Comparison of ENCODE assay signal across 16 cellular contexts in the genomic region with DNA sequence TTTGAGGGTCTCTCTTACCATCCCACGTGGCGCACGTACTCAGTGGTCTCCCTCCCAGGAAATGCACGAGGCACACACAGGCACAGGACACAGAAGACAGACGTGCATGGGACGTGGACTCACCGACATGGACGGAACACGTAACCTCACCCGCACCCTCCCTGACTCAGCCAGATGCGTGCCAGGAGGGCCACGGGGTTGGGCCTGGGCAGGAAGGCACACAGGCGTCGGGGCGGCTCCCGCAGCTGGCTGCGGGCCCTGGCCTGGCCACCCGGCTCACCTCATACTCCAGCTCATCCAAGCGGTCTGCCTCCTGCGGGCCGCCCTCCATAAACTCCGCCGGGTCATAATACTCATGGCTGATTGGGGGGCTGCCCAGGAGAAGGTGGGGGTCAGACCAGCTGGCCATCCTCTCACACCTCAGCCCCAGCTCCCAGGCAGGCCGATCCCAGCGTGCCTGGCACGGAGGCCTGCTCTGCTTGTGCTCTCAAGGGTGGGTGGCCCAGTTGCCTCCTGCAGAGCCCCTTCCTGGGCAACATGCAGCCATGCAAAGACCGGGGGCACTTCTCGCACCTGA. TPM values are rescaled to one million over a fixed set of nuclear protein-coding genes. Genes with fewer than 3 reads are reported as not detected.
DNase-seq lines count a peak whose midpoint lies in the region; ATAC-seq, FAIRE-seq and TF ChIP-seq lines count a peak whose summit lies in the region.
"Had no signal": no experiment of that assay in that cellular context is flagged by ENCODE, and none has a peak within 500 bp of the region (broad histone marks: within the 10 kb centered on the region; RNA-seq: fewer than 3 reads in every experiment).

No MANE protein-coding gene starts in this region.

- TF ChIP-seq EP300 in HepG2 (IDR thresholded peaks at IDR 0.05; ENCODE audit: low read depth in 2 of 2, low read length in 2 of 2) (no peak), HepG2 (CRISPR knock-in tag; IDR thresholded peaks at IDR 0.05; ENCODE audit: borderline replicate concordance) (no peak)

- no TSS peak for BruUV-seq in HepG2 (replicated peaks; lab: Mats Ljungman, UMichigan)

- no peak for FAIRE-seq in HepG2 (lab: Jason Lieb, UNC)
- FAIRE-seq: GM19239, H1 had no signal

- no peak overlapping the region for H3K4me3 Mint-ChIP-seq in T-helper 17 cell
- H3K4me3 Mint-ChIP-seq: HFFc6, IgD-negative memory B cell had no signal

- no peak for TF ChIP-seq RAD21 in HepG2 (CRISPR knock-in tag; IDR thresholded peaks at IDR 0.05)

- no peak overlapping the region for H3K9ac ChIP-seq in HepG2 (ENCODE audit: insufficient read depth, low read depth, low read length)
- H3K9ac ChIP-seq: BLaER1 had no signal

- no peak for ATAC-seq in HepG2
- ATAC-seq in right lobe of liver, result no peak
- ATAC-seq in psoas muscle, result peak; percentile 37 to 62 (median 44)
- ATAC-seq in T-helper 17 cell, result no peak

- no peak for DNase-seq in HepG2 (ENCODE audit: low spot score)
- no peak for DNase-seq in right lobe of liver
- peak; percentile 21 to 24 for DNase-seq in dermis microvascular lymphatic vessel endothelial cell (ENCODE audit: low read depth in 2 of 2)
- DNase-seq in psoas muscle, result no peak
- no peak for DNase-seq in stimulated activated CD4-positive, alpha-beta T cell treated with anti-CD3 and anti-CD28 coated beads, Interleukin-2, amount 100 ng/mL, for 24 hours
- no peak for DNase-seq in T-helper 17 cell
- DNase-seq: 8988T, AML-193, DMS53, GF-D8, HFFc6 had no signal

- H3K36me3 Mint-ChIP-seq in T-helper 17 cell (ENCODE audit: low read depth), result no peaks in the 10 kb centered on the region
- H3K36me3 Mint-ChIP-seq: IgD-negative memory B cell had no signal

- H3K79me2 ChIP-seq in HepG2 (ENCODE audit: insufficient read depth, low read length), result no peaks in the 10 kb centered on the region

- H3K27ac ChIP-seq in HepG2 (ENCODE audit: extremely low read length, insufficient read depth, low read length) (no peak overlapping the region), right lobe of liver (no peak overlapping the region), psoas muscle (no peak overlapping the region)
- H3K27ac ChIP-seq: BLaER1 had no signal

- H3K27me3 ChIP-seq in HepG2 (ENCODE audit: control insufficient read depth in 1 of 2, insufficient read depth in 2 of 2, low read length in 2 of 2) (peaks cover 3 to 34% of the 10 kb centered on the region in 2 experiments; a peak in 3 of 5 replicates), right lobe of liver (no peaks in the 10 kb centered on the region), psoas muscle (ENCODE audit: insufficient read depth in 3 of 3, low read length in 2 of 3) (peaks cover 0 to 18% (median 0%) of the 10 kb centered on the region in 3 donors)

- no peak overlapping the region for H3K27ac Mint-ChIP-seq in T-helper 17 cell
- H3K27ac Mint-ChIP-seq: HFFc6, IgD-negative memory B cell had no signal

- no peaks in the 10 kb centered on the region for H3K4me1 ChIP-seq in HepG2 (ENCODE audit: insufficient read depth, low read length)
- no peaks in the 10 kb centered on the region for H3K4me1 ChIP-seq in right lobe of liver
- no peaks in the 10 kb centered on the region for H3K4me1 ChIP-seq in psoas muscle
- H3K4me1 ChIP-seq: HAP-1 had no signal

- H3K36me3 ChIP-seq in HepG2 (replicated peaks in 1 of 2; ENCODE audit: control insufficient read depth in 1 of 2, insufficient read depth in 2 of 2, low read length in 2 of 2) (no peaks in the 10 kb centered on the region), right lobe of liver (no peaks in the 10 kb centered on the region), psoas muscle (ENCODE audit: insufficient read depth in 1 of 2, low read depth in 1 of 2) (no peaks in the 10 kb centered on the region)
- H3K36me3 ChIP-seq: BLaER1, HAP-1 had no signal

- H3K9me3 ChIP-seq in HepG2 (ENCODE audit: low read length), result no peaks in the 10 kb centered on the region
- H3K9me3 ChIP-seq in right lobe of liver, result no peaks in the 10 kb centered on the region
- H3K9me3 ChIP-seq in psoas muscle, result no peaks in the 10 kb centered on the region
- H3K9me3 ChIP-seq in T-helper 17 cell (ENCODE audit: control insufficient read depth, low read length, poor library complexity, severe bottlenecking), result no peaks in the 10 kb centered on the region
- H3K9me3 ChIP-seq: HAP-1 had no signal

- peaks cover 7% of the 10 kb centered on the region for H3K4me1 Mint-ChIP-seq in T-helper 17 cell
- H3K4me1 Mint-ChIP-seq: IgD-negative memory B cell had no signal

- in situ Hi-C loops in HepG2 (cut with HindIII; ENCODE audit: extremely low pct_ligation_motif_present, low pct_unique_long_range_greater_than_20kb), result no loop called here

- no peak overlapping the region for H3K4me2 ChIP-seq in HepG2 (ENCODE audit: low read depth, low read length)
- H3K4me2 ChIP-seq: BLaER1 had no signal

- POLR2A ChIA-PET in HepG2 (lab: Yijun Ruan, JAX), result interaction anchor here (0.6 to 1.2 kb wide), 2 partner anchors 12 to 163 kb away, joined by 3 to 4 read pairs; a partner anchor contains a TSS

- H3K27me3 Mint-ChIP-seq in T-helper 17 cell, result no peaks in the 10 kb centered on the region

- TF ChIP-seq POLR2A in HepG2 (IDR thresholded peaks at IDR 0.05; ENCODE audit: insufficient read depth in 1 of 2, low read depth in 2 of 2, low read length in 2 of 2) (no peak), right lobe of liver (IDR thresholded peaks at IDR 0.05) (no peak)

- no peak overlapping the region for H3K4me3 ChIP-seq in HepG2 (replicated peaks in 1 of 3; ENCODE audit: insufficient read depth in 1 of 3, low read depth in 2 of 3, low read length in 3 of 3)
- no peak overlapping the region for H3K4me3 ChIP-seq in right lobe of liver
- no peak overlapping the region for H3K4me3 ChIP-seq in psoas muscle
- H3K4me3 ChIP-seq: BLaER1, HAP-1 had no signal

- no peak overlapping the region for H2AFZ ChIP-seq in HepG2 (ENCODE audit: low read length)

- intact Hi-C loops in HepG2 (cut with micrococcal nuclease; ENCODE audit: unreplicated experiment) (no loop called here), right lobe of liver (cut with DNase I) (no loop called here), psoas muscle (cut with DNase I) (no loop called here)

- no peaks in the 10 kb centered on the region for H4K20me1 ChIP-seq in HepG2 (ENCODE audit: insufficient read depth, low read length)
- H4K20me1 ChIP-seq: BLaER1 had no signal

- CTCF ChIA-PET in HepG2 (lab: Yijun Ruan, JAX; ENCODE audit: low intra/inter-chr PET ratio, low total read pairs), result no interaction called here

- TF ChIP-seq CTCF in HepG2 (CRISPR knock-in tag; IDR thresholded peaks at IDR 0.05), result no peak
- TF ChIP-seq CTCF in right lobe of liver (IDR thresholded peaks at IDR 0.05), result no peak
- TF ChIP-seq CTCF in psoas muscle (IDR thresholded peaks at IDR 0.05), result no peak

- 70% methylated on average over 2 of the region's 28 CpGs for WGBS in HepG2 (ENCODE audit: low lambda C conversion rate)
- WGBS in right lobe of liver (ENCODE audit: insufficient coverage, low coverage, low lambda C conversion rate, missing lambda C conversion rate), result 100% methylated on average over 1 of the region's 28 CpGs
- WGBS in psoas muscle, 3 donors, result 77 to 86% (median 79%) methylated on average over 12 to 28 of the region's 28 CpGs

RNA-seq across cellular contexts. Expression of a gene that starts 12.6 kb away (rescaled TPM):
- total RNA-seq in HepG2 (2016; rRNA removed; fragmentation: Illumina TruSeq; extraction: Trizol) (124 and 214 TPM in 2 replicates), right lobe of liver (100 to 1,000 TPM; 150 to 221 (median 205) TPM), dermis microvascular lymphatic vessel endothelial cell (134 and 155 TPM in 2 replicates), psoas muscle (10 to 100 TPM; 57.2 to 86.6 (median 71.2) TPM), T-helper 17 cell (100 to 1,000 TPM; 204 to 212 TPM)
- 180 and 198 TPM in 2 replicates for total RNA-seq in HepG2 (2016; cell fraction: cytosol; rRNA removed; fragmentation: Illumina TruSeq; extraction: Trizol; ENCODE audit: low read depth)
- 138 and 213 TPM in 2 replicates for total RNA-seq in HepG2 (2016; cell fraction: insoluble cytoplasmic fraction; rRNA removed; fragmentation: Illumina TruSeq; extraction: Trizol)
- 175 and 187 TPM in 2 replicates for total RNA-seq in HepG2 (2016; cell fraction: membrane; rRNA removed; fragmentation: Illumina TruSeq; extraction: Trizol)
- 143 and 151 TPM in 2 replicates for total RNA-seq in HepG2 (2016; cell fraction: nucleus; rRNA removed; fragmentation: Illumina TruSeq; extraction: Trizol)
- polyA plus RNA-seq in HepG2 (2011; rRNA removed) (288 and 319 TPM in 2 replicates), psoas muscle (100 to 1,000 TPM in 2 of 3 donors, 10 to 100 TPM in 1; 84.5 to 198 (median 107) TPM)
- polyA plus RNA-seq in HepG2 (2011; cell fraction: cytosol; rRNA removed), result 276 and 476 TPM in 2 replicates
- 234 and 252 TPM in 2 replicates for polyA plus RNA-seq in HepG2 (2011; cell fraction: nucleus; rRNA removed)
- polyA plus RNA-seq in HepG2 (2012), result 198 and 204 TPM in 2 replicates
- 201 and 218 TPM in 2 replicates for polyA plus RNA-seq in HepG2 (2016; cell fraction: cytosol; fragmentation: Illumina TruSeq; extraction: Trizol; ENCODE audit: low read depth)
- polyA plus RNA-seq in HepG2 (2016; cell fraction: insoluble cytoplasmic fraction; fragmentation: Illumina TruSeq; extraction: Trizol; ENCODE audit: low read depth), result 141 and 145 TPM in 2 replicates
- 192 and 200 TPM in 2 replicates for polyA plus RNA-seq in HepG2 (2016; cell fraction: membrane; fragmentation: Illumina TruSeq; extraction: Trizol; ENCODE audit: low read depth)
- polyA plus RNA-seq in HepG2 (2016; cell fraction: nucleus; fragmentation: Illumina TruSeq; extraction: Trizol; ENCODE audit: insufficient read depth, low read depth), result 301 and 315 TPM in 2 replicates
- 172 and 203 TPM in 2 replicates for polyA minus RNA-seq in HepG2 (2011; rRNA and poly(A)+ RNA removed; ENCODE audit: low replicate concordance)
- polyA minus RNA-seq in HepG2 (2011; cell fraction: cytosol; rRNA and poly(A)+ RNA removed), result 187 and 225 TPM in 2 replicates
- 34.9 TPM in 2 replicates for polyA minus RNA-seq in HepG2 (2011; cell fraction: nucleus; rRNA and poly(A)+ RNA removed)

RNA-seq across cellular contexts. Expression of a gene that starts 12.9 kb away (rescaled TPM):
- total RNA-seq in HepG2 (2016; rRNA removed; fragmentation: Illumina TruSeq; extraction: Trizol) (16.2 and 18.7 TPM in 2 replicates), right lobe of liver (10 to 100 TPM; 19.4 to 70.1 (median 27.4) TPM), dermis microvascular lymphatic vessel endothelial cell (35.9 and 49.6 TPM in 2 replicates), psoas muscle (10 to 100 TPM; 45.6 to 56.9 (median 51.8) TPM), T-helper 17 cell (10 to 100 TPM; 46.4 to 52.4 TPM)
- total RNA-seq in HepG2 (2016; cell fraction: cytosol; rRNA removed; fragmentation: Illumina TruSeq; extraction: Trizol; ENCODE audit: low read depth), result 13.0 and 13.1 TPM in 2 replicates
- total RNA-seq in HepG2 (2016; cell fraction: insoluble cytoplasmic fraction; rRNA removed; fragmentation: Illumina TruSeq; extraction: Trizol), result 17.8 and 20.1 TPM in 2 replicates
- total RNA-seq in HepG2 (2016; cell fraction: membrane; rRNA removed; fragmentation: Illumina TruSeq; extraction: Trizol), result 8.6 and 11.1 TPM in 2 replicates
- 12.0 and 15.0 TPM in 2 replicates for total RNA-seq in HepG2 (2016; cell fraction: nucleus; rRNA removed; fragmentation: Illumina TruSeq; extraction: Trizol)
- polyA plus RNA-seq in HepG2 (2011; rRNA removed) (35.5 and 36.0 TPM in 2 replicates), psoas muscle (10 to 100 TPM; 25.0 to 54.2 (median 44.3) TPM)
- 26.8 and 43.0 TPM in 2 replicates for polyA plus RNA-seq in HepG2 (2011; cell fraction: cytosol; rRNA removed)
- 101 and 115 TPM in 2 replicates for polyA plus RNA-seq in HepG2 (2011; cell fraction: nucleus; rRNA removed)
- polyA plus RNA-seq in HepG2 (2012), result 19.4 and 20.6 TPM in 2 replicates
- polyA plus RNA-seq in HepG2 (2016; cell fraction: cytosol; fragmentation: Illumina TruSeq; extraction: Trizol; ENCODE audit: low read depth), result 11.0 and 12.1 TPM in 2 replicates
- 24.4 and 28.5 TPM in 2 replicates for polyA plus RNA-seq in HepG2 (2016; cell fraction: insoluble cytoplasmic fraction; fragmentation: Illumina TruSeq; extraction: Trizol; ENCODE audit: low read depth)
- 10.0 and 10.7 TPM in 2 replicates for polyA plus RNA-seq in HepG2 (2016; cell fraction: membrane; fragmentation: Illumina TruSeq; extraction: Trizol; ENCODE audit: low read depth)
- polyA plus RNA-seq in HepG2 (2016; cell fraction: nucleus; fragmentation: Illumina TruSeq; extraction: Trizol; ENCODE audit: insufficient read depth, low read depth), result 28.9 and 29.2 TPM in 2 replicates
- polyA minus RNA-seq in HepG2 (2011; rRNA and poly(A)+ RNA removed; ENCODE audit: low replicate concordance), result 56.4 and 152 TPM in 2 replicates
- polyA minus RNA-seq in HepG2 (2011; cell fraction: cytosol; rRNA and poly(A)+ RNA removed), result 11.8 and 17.8 TPM in 2 replicates
- 16.5 and 18.6 TPM in 2 replicates for polyA minus RNA-seq in HepG2 (2011; cell fraction: nucleus; rRNA and poly(A)+ RNA removed)

RNA-seq across cellular contexts. Expression of a gene that starts 23.3 kb away (rescaled TPM):
- total RNA-seq in HepG2 (2016; rRNA removed; fragmentation: Illumina TruSeq; extraction: Trizol) (not detected in 2 replicates), right lobe of liver (1 to 10 TPM in 5 of 6 experiments, under 1 TPM in 1; 0.61 to 2.3 (median 1.5) TPM), dermis microvascular lymphatic vessel endothelial cell (0.26 and 0.89 TPM in 2 replicates), psoas muscle (1 to 10 TPM in 3 of 4 donors, under 1 TPM in 1; 0.50 to 2.1 (median 1.4) TPM), T-helper 17 cell (10 to 100 TPM; 31.1 to 45.6 TPM)
- not detected in 2 replicates for total RNA-seq in HepG2 (2016; cell fraction: cytosol; rRNA removed; fragmentation: Illumina TruSeq; extraction: Trizol; ENCODE audit: low read depth)
- not detected in 2 replicates for total RNA-seq in HepG2 (2016; cell fraction: insoluble cytoplasmic fraction; rRNA removed; fragmentation: Illumina TruSeq; extraction: Trizol)
- total RNA-seq in HepG2 (2016; cell fraction: membrane; rRNA removed; fragmentation: Illumina TruSeq; extraction: Trizol), result not detected in 2 replicates
- total RNA-seq in HepG2 (2016; cell fraction: nucleus; rRNA removed; fragmentation: Illumina TruSeq; extraction: Trizol), result not detected in 2 replicates
- polyA plus RNA-seq in HepG2 (2011; rRNA removed) (0.03 TPM in 1 of 2 replicates, not detected in the other), psoas muscle (1 to 10 TPM in 1 of 3 donors, under 1 TPM in 2; 0.65 to 1.3 (median 0.79) TPM)
- 0.08 TPM in 1 of 2 replicates, not detected in the other for polyA plus RNA-seq in HepG2 (2011; cell fraction: cytosol; rRNA removed)
- polyA plus RNA-seq in HepG2 (2011; cell fraction: nucleus; rRNA removed), result 0.21 and 0.28 TPM in 2 replicates
- 0.04 TPM in 1 of 2 replicates, not detected in the other for polyA plus RNA-seq in HepG2 (2012)
- polyA plus RNA-seq in HepG2 (2016; cell fraction: cytosol; fragmentation: Illumina TruSeq; extraction: Trizol; ENCODE audit: low read depth), result not detected in 2 replicates
- polyA plus RNA-seq in HepG2 (2016; cell fraction: insoluble cytoplasmic fraction; fragmentation: Illumina TruSeq; extraction: Trizol; ENCODE audit: low read depth), result not detected in 2 replicates
- not detected in 2 replicates for polyA plus RNA-seq in HepG2 (2016; cell fraction: membrane; fragmentation: Illumina TruSeq; extraction: Trizol; ENCODE audit: low read depth)
- not detected in 2 replicates for polyA plus RNA-seq in HepG2 (2016; cell fraction: nucleus; fragmentation: Illumina TruSeq; extraction: Trizol; ENCODE audit: insufficient read depth, low read depth)
- not detected in 2 replicates for polyA minus RNA-seq in HepG2 (2011; rRNA and poly(A)+ RNA removed; ENCODE audit: low replicate concordance)
- not detected in 2 replicates for polyA minus RNA-seq in HepG2 (2011; cell fraction: cytosol; rRNA and poly(A)+ RNA removed)
- not detected in 2 replicates for polyA minus RNA-seq in HepG2 (2011; cell fraction: nucleus; rRNA and poly(A)+ RNA removed)
- total RNA-seq: HFFc6 had no signal

RNA-seq across cellular contexts. Expression of a gene that starts 26.2 kb away (rescaled TPM):
- total RNA-seq in HepG2 (2016; rRNA removed; fragmentation: Illumina TruSeq; extraction: Trizol) (0.22 TPM in 1 of 2 replicates, not detected in the other), right lobe of liver (not detected), dermis microvascular lymphatic vessel endothelial cell (0.13 and 0.25 TPM in 2 replicates), psoas muscle (100 to 1,000 TPM in 1 of 4 donors, 10 to 100 TPM in 3; 43.7 to 140 (median 61.4) TPM), T-helper 17 cell (not detected)
- not detected in 2 replicates for total RNA-seq in HepG2 (2016; cell fraction: cytosol; rRNA removed; fragmentation: Illumina TruSeq; extraction: Trizol; ENCODE audit: low read depth)
- 0.09 TPM in 1 of 2 replicates, not detected in the other for total RNA-seq in HepG2 (2016; cell fraction: insoluble cytoplasmic fraction; rRNA removed; fragmentation: Illumina TruSeq; extraction: Trizol)
- 0.07 TPM in 1 of 2 replicates, not detected in the other for total RNA-seq in HepG2 (2016; cell fraction: membrane; rRNA removed; fragmentation: Illumina TruSeq; extraction: Trizol)
- not detected in 2 replicates for total RNA-seq in HepG2 (2016; cell fraction: nucleus; rRNA removed; fragmentation: Illumina TruSeq; extraction: Trizol)
- polyA plus RNA-seq in HepG2 (2011; rRNA removed) (0.10 and 0.30 TPM in 2 replicates), psoas muscle (10 to 100 TPM; 14.5 to 37.4 (median 23.3) TPM)
- polyA plus RNA-seq in HepG2 (2011; cell fraction: cytosol; rRNA removed), result 0.03 and 0.13 TPM in 2 replicates
- polyA plus RNA-seq in HepG2 (2011; cell fraction: nucleus; rRNA removed), result 0.93 and 2.1 TPM in 2 replicates
- 0.07 and 0.15 TPM in 2 replicates for polyA plus RNA-seq in HepG2 (2012)
- polyA plus RNA-seq in HepG2 (2016; cell fraction: cytosol; fragmentation: Illumina TruSeq; extraction: Trizol; ENCODE audit: low read depth), result 0.16 and 0.37 TPM in 2 replicates
- polyA plus RNA-seq in HepG2 (2016; cell fraction: insoluble cytoplasmic fraction; fragmentation: Illumina TruSeq; extraction: Trizol; ENCODE audit: low read depth), result not detected in 2 replicates
- 0.14 TPM in 1 of 2 replicates, not detected in the other for polyA plus RNA-seq in HepG2 (2016; cell fraction: membrane; fragmentation: Illumina TruSeq; extraction: Trizol; ENCODE audit: low read depth)
- polyA plus RNA-seq in HepG2 (2016; cell fraction: nucleus; fragmentation: Illumina TruSeq; extraction: Trizol; ENCODE audit: insufficient read depth, low read depth), result 0.57 TPM in 1 of 2 replicates, not detected in the other
- polyA minus RNA-seq in HepG2 (2011; rRNA and poly(A)+ RNA removed; ENCODE audit: low replicate concordance), result 0.06 TPM in 1 of 2 replicates, not detected in the other
- polyA minus RNA-seq in HepG2 (2011; cell fraction: cytosol; rRNA and poly(A)+ RNA removed), result not detected in 2 replicates
- polyA minus RNA-seq in HepG2 (2011; cell fraction: nucleus; rRNA and poly(A)+ RNA removed), result not detected in 2 replicates
- total RNA-seq: H1 had no signal
- polyA plus RNA-seq: H1, IgD-negative memory B cell had no signal

RNA-seq across cellular contexts. Expression of a gene that starts 43.0 kb away (rescaled TPM):
- total RNA-seq in HepG2 (2016; rRNA removed; fragmentation: Illumina TruSeq; extraction: Trizol) (1.2 and 3.0 TPM in 2 replicates), right lobe of liver (1 to 10 TPM in 3 of 6 experiments, under 1 TPM in 3; 0.55 to 1.7 (median 0.94) TPM), dermis microvascular lymphatic vessel endothelial cell (2.4 and 6.7 TPM in 2 replicates), psoas muscle (1 to 10 TPM in 1 of 4 donors, under 1 TPM in 3; 0.27 to 1.5 (median 0.73) TPM), T-helper 17 cell (1 to 10 TPM in 1 of 2 donors, under 1 TPM in 1; 0.25 to 2.9 TPM)
- total RNA-seq in HepG2 (2016; cell fraction: cytosol; rRNA removed; fragmentation: Illumina TruSeq; extraction: Trizol; ENCODE audit: low read depth), result 0.20 and 0.62 TPM in 2 replicates
- total RNA-seq in HepG2 (2016; cell fraction: insoluble cytoplasmic fraction; rRNA removed; fragmentation: Illumina TruSeq; extraction: Trizol), result 0.51 and 3.2 TPM in 2 replicates
- total RNA-seq in HepG2 (2016; cell fraction: membrane; rRNA removed; fragmentation: Illumina TruSeq; extraction: Trizol), result 0.90 and 1.4 TPM in 2 replicates
- total RNA-seq in HepG2 (2016; cell fraction: nucleus; rRNA removed; fragmentation: Illumina TruSeq; extraction: Trizol), result 3.6 and 5.9 TPM in 2 replicates
- polyA plus RNA-seq in HepG2 (2011; rRNA removed) (6.9 and 8.1 TPM in 2 replicates), psoas muscle (under 1 TPM; 0.13 to 0.35 (median 0.31) TPM)
- 2.0 and 3.8 TPM in 2 replicates for polyA plus RNA-seq in HepG2 (2011; cell fraction: cytosol; rRNA removed)
- polyA plus RNA-seq in HepG2 (2011; cell fraction: nucleus; rRNA removed), result 40.4 and 58.7 TPM in 2 replicates
- polyA plus RNA-seq in HepG2 (2012), result 3.4 and 5.7 TPM in 2 replicates
- 0.61 and 0.93 TPM in 2 replicates for polyA plus RNA-seq in HepG2 (2016; cell fraction: cytosol; fragmentation: Illumina TruSeq; extraction: Trizol; ENCODE audit: low read depth)
- polyA plus RNA-seq in HepG2 (2016; cell fraction: insoluble cytoplasmic fraction; fragmentation: Illumina TruSeq; extraction: Trizol; ENCODE audit: low read depth), result 1.8 and 2.9 TPM in 2 replicates
- 2.0 and 2.3 TPM in 2 replicates for polyA plus RNA-seq in HepG2 (2016; cell fraction: membrane; fragmentation: Illumina TruSeq; extraction: Trizol; ENCODE audit: low read depth)
- 20.2 and 27.0 TPM in 2 replicates for polyA plus RNA-seq in HepG2 (2016; cell fraction: nucleus; fragmentation: Illumina TruSeq; extraction: Trizol; ENCODE audit: insufficient read depth, low read depth)
- 0.68 and 8.0 TPM in 2 replicates for polyA minus RNA-seq in HepG2 (2011; rRNA and poly(A)+ RNA removed; ENCODE audit: low replicate concordance)
- 5.1 and 5.5 TPM in 2 replicates for polyA minus RNA-seq in HepG2 (2011; cell fraction: cytosol; rRNA and poly(A)+ RNA removed)
- polyA minus RNA-seq in HepG2 (2011; cell fraction: nucleus; rRNA and poly(A)+ RNA removed), result 5.0 and 6.8 TPM in 2 replicates
- polyA plus RNA-seq: IgD-negative memory B cell had no signal

Comparison
In these comparisons a context has a peak if more than half of its experiments do, and no peak if none do; other contexts are left out.
1. ATAC-seq: peak in psoas muscle (4 of 4); none in HepG2 (single experiment), right lobe of liver (0 of 4) and T-helper 17 cell (single experiment).
2. DNase-seq: peak in dermis microvascular lymphatic vessel endothelial cell (2 of 2); none in HepG2 (single experiment), right lobe of liver (0 of 3), psoas muscle (0 of 2), stimulated activated CD4-positive, alpha-beta T cell treated with anti-CD3 and anti-CD28 coated beads, Interleukin-2, amount 100 ng/mL, for 24 hours (0 of 2) and T-helper 17 cell (0 of 3).
3. RNA of a gene that starts 23.3 kb away (total RNA-seq): 31.1 to 45.6 TPM in T-helper 17 cell; 0.61 to 2.3 TPM in right lobe of liver, 0.50 to 2.1 TPM in psoas muscle, 0.26 to 0.89 TPM in dermis microvascular lymphatic vessel endothelial cell and not detected in HepG2; every median in the first group is over 4 times any median in the second.